ENCODE assay signal across 8 cellular contexts in the genomic region with DNA sequence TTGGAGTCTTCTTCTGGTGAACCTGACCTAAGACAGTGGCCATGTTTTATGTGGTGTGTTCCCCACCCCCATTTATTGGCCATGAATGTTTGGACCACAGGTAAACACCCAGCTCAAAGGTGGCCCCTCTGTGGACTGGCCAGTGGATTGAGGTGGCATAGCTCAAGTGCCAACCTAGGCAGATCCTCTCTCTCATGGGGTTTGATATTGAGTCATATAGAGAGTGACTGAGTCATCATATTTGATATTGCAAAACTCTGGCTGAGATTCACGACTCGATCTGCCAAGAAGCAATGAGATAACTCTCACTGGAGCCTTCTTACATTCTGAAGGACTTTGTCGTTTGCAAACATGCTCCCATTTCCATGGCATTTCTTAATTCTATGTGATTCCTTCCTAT. TPM values are rescaled to one million over a fixed set of nuclear protein-coding genes. Genes with fewer than 3 reads are reported as not detected.
DNase-seq lines count a peak whose midpoint lies in the region; ATAC-seq and TF ChIP-seq lines count a peak whose summit lies in the region.

No MANE protein-coding gene starts in this region.

- peaks cover 31% of the 10 kb centered on the region for H3K27me3 Mint-ChIP-seq in activated CD8-positive, alpha-beta memory T cell treated with anti-CD3 and anti-CD28 coated beads, Interleukin-2, amount 10 ng/mL, durations not matched to agents 7 days and 5 days

- peak; percentile 90 for ATAC-seq in RWPE2 (ENCODE audit: low read depth)
- peak; percentile 84 for ATAC-seq in foreskin keratinocyte
- no peak for ATAC-seq in activated CD8-positive, alpha-beta memory T cell treated with anti-CD3 and anti-CD28 coated beads, Interleukin-2, amount 10 ng/mL, durations not matched to agents 7 days and 5 days

- DNase-seq in Daoy (ENCODE audit: low read depth) (peak; percentile 26), RWPE2 (ENCODE audit: low spot score) (no peak), foreskin keratinocyte (peak; percentile 52 to 70), skeletal muscle cell (ENCODE audit: low read depth) (peak; percentile 66), SKM-1 (lab: John Stamatoyannopoulos, UW; ENCODE audit: unreplicated experiment) (no peak), NCI-H1930 (lab: John Stamatoyannopoulos, UW) (no peak), putamen (ENCODE audit: low spot score) (no peak)
- DNase-seq in activated CD8-positive, alpha-beta memory T cell treated with anti-CD3 and anti-CD28 coated beads, Interleukin-2, amount 10 ng/mL, durations not matched to agents 7 days and 5 days, result no peak

- peaks cover 7% of the 10 kb centered on the region for H3K4me1 ChIP-seq in RWPE2 (ENCODE audit: insufficient read depth, poor library complexity, severe bottlenecking)
- H3K4me1 ChIP-seq in foreskin keratinocyte, result peaks cover 6% of the 10 kb centered on the region

- no peak overlapping the region for H3K4me3 ChIP-seq in RWPE2 (ENCODE audit: severe bottlenecking)
- no peak overlapping the region for H3K4me3 ChIP-seq in skeletal muscle cell (ENCODE audit: low read depth, low read length)

- peaks cover 7% of the 10 kb centered on the region for H3K27me3 ChIP-seq in RWPE2 (ENCODE audit: insufficient read depth, poor library complexity, severe bottlenecking)
- peaks cover 19% of the 10 kb centered on the region for H3K27me3 ChIP-seq in foreskin keratinocyte

- CTCF ChIA-PET in activated CD8-positive, alpha-beta memory T cell treated with anti-CD3 and anti-CD28 coated beads, Interleukin-2, amount 10 ng/mL, durations not matched to agents 7 days and 5 days (lab: Charles Lee), result no interaction called here

- no peaks in the 10 kb centered on the region for H3K36me3 ChIP-seq in RWPE2 (ENCODE audit: low read depth)

- H3K9me3 Mint-ChIP-seq in activated CD8-positive, alpha-beta memory T cell treated with anti-CD3 and anti-CD28 coated beads, Interleukin-2, amount 10 ng/mL, durations not matched to agents 7 days and 5 days (ENCODE audit: low read depth), result no peaks in the 10 kb centered on the region

- H3K4me3 Mint-ChIP-seq in activated CD8-positive, alpha-beta memory T cell treated with anti-CD3 and anti-CD28 coated beads, Interleukin-2, amount 10 ng/mL, durations not matched to agents 7 days and 5 days, result no peak overlapping the region

- H3K4me1 Mint-ChIP-seq in activated CD8-positive, alpha-beta memory T cell treated with anti-CD3 and anti-CD28 coated beads, Interleukin-2, amount 10 ng/mL, durations not matched to agents 7 days and 5 days, result no peaks in the 10 kb centered on the region

- no peak overlapping the region for H3K27ac Mint-ChIP-seq in activated CD8-positive, alpha-beta memory T cell treated with anti-CD3 and anti-CD28 coated beads, Interleukin-2, amount 10 ng/mL, durations not matched to agents 7 days and 5 days

- H3K27ac ChIP-seq in RWPE2 (ENCODE audit: poor library complexity, severe bottlenecking) (no peak overlapping the region), foreskin keratinocyte (peak overlapping the region; percentile 38)

- no peaks in the 10 kb centered on the region for H3K9me3 ChIP-seq in RWPE2 (ENCODE audit: severe bottlenecking)

- H3K36me3 Mint-ChIP-seq in activated CD8-positive, alpha-beta memory T cell treated with anti-CD3 and anti-CD28 coated beads, Interleukin-2, amount 10 ng/mL, durations not matched to agents 7 days and 5 days, result no peaks in the 10 kb centered on the region

- TF ChIP-seq CTCF in RWPE2 (IDR thresholded peaks at IDR 0.05; ENCODE audit: poor library complexity, severe bottlenecking) (no peak), foreskin keratinocyte (conservative IDR thresholded peaks at IDR 0.05) (no peak)

RNA-seq across cellular contexts. Expression of a gene that starts 10.5 kb away (rescaled TPM):
- not detected in 2 replicates for total RNA-seq in Daoy (2014; rRNA removed; shearing (Covaris generic))
- total RNA-seq in foreskin keratinocyte, result not detected in 2 replicates
- not detected in 2 replicates for polyA plus RNA-seq in foreskin keratinocyte
- total RNA-seq in activated CD8-positive, alpha-beta memory T cell treated with anti-CD3 and anti-CD28 coated beads, Interleukin-2, amount 10 ng/mL, durations not matched to agents 7 days and 5 days, result not detected

Comparison
In these comparisons a context has a peak if more than half of its experiments do, and no peak if none do; other contexts are left out.
1. DNase-seq: peak in Daoy (single experiment), foreskin keratinocyte (2 of 2) and skeletal muscle cell (single experiment); none in RWPE2 (single experiment), activated CD8-positive, alpha-beta memory T cell treated with anti-CD3 and anti-CD28 coated beads, Interleukin-2, amount 10 ng/mL, durations not matched to agents 7 days and 5 days (single experiment), SKM-1 (single experiment), NCI-H1930 (0 of 2) and putamen (single experiment).